24 cellular contexts compared by ENCODE assay signal in genomic region chr16:28324887-28325279, GRCh38. TPM values are rescaled to one million over a fixed set of nuclear protein-coding genes. Genes with fewer than 3 reads are reported as not detected.
DNase-seq lines count a peak whose midpoint lies in the region; ATAC-seq, FAIRE-seq and TF ChIP-seq lines count a peak whose summit lies in the region.
"Had no signal": no experiment of that assay in that cellular context is flagged by ENCODE, and none has a peak within 500 bp of the region (broad histone marks: within the 10 kb centered on the region; RNA-seq: fewer than 3 reads in every experiment).

No MANE protein-coding gene starts in this region.

- H3K79me2 ChIP-seq in HepG2 (ENCODE audit: insufficient read depth, low read length) (no peaks in the 10 kb centered on the region), smooth muscle cell (ENCODE audit: low read depth) (no peaks in the 10 kb centered on the region)

- H3K9me3 ChIP-seq in HepG2 (ENCODE audit: low read length) (no peaks in the 10 kb centered on the region), smooth muscle cell (replicated peaks; ENCODE audit: low read depth) (no peaks in the 10 kb centered on the region)
- H3K9me3 ChIP-seq: BE2C had no signal

- H3K4me2 ChIP-seq in HepG2 (ENCODE audit: low read depth, low read length) (peak overlapping the region; percentile 66), smooth muscle cell (no peak overlapping the region)

- H3K27ac ChIP-seq in HepG2 (ENCODE audit: extremely low read length, insufficient read depth, low read length) (no peak overlapping the region), smooth muscle cell (ENCODE audit: low read depth) (no peak overlapping the region)
- H3K27ac ChIP-seq: RWPE1 had no signal

- H3K4me3 Mint-ChIP-seq in activated CD4-positive, alpha-beta T cell treated with anti-CD3 and anti-CD28 coated beads, Interleukin-2, amount 10 ng/mL, durations not matched to agents 24 days and 14 days = no peak overlapping the region
- no peak overlapping the region for H3K4me3 Mint-ChIP-seq in activated CD8-positive, alpha-beta T cell treated with anti-CD3 and anti-CD28 coated beads for 36 hours
- no peak overlapping the region for H3K4me3 Mint-ChIP-seq in stimulated activated effector memory CD8-positive, alpha-beta T cell treated with anti-CD3 and anti-CD28 coated beads, Interleukin-12 subunit alpha, Interleukin-12 subunit beta, amount 100 ng/mL, for 72 hours
- H3K4me3 Mint-ChIP-seq: IgD-negative memory B cell had no signal

- no peak for TF ChIP-seq CTCF in activated CD8-positive, alpha-beta T cell treated with anti-CD3 and anti-CD28 coated beads for 36 hours (IDR thresholded peaks at IDR 0.05)
- TF ChIP-seq CTCF in HepG2 (CRISPR knock-in tag; IDR thresholded peaks at IDR 0.05) (no peak), smooth muscle cell (IDR thresholded peaks at IDR 0.05; ENCODE audit: borderline replicate concordance, insufficient read depth, poor library complexity, severe bottlenecking) (no peak)

- no peak for TF ChIP-seq RAD21 in HepG2 (CRISPR knock-in tag; IDR thresholded peaks at IDR 0.05)

- no peak for ATAC-seq in activated CD8-positive, alpha-beta T cell treated with anti-CD3 and anti-CD28 coated beads for 36 hours
- ATAC-seq in HepG2 = no peak
- no peak for ATAC-seq in stimulated activated effector memory CD8-positive, alpha-beta T cell treated with anti-CD3 and anti-CD28 coated beads, Interleukin-12 subunit alpha, Interleukin-12 subunit beta, amount 100 ng/mL, for 72 hours
- no peak for ATAC-seq in GM18861 (IDR thresholded peaks at IDR 0.05; ENCODE audit: unreplicated experiment)
- ATAC-seq in GM21526 (IDR thresholded peaks at IDR 0.05; ENCODE audit: low FRiP score, unreplicated experiment) = no peak

- no peaks in the 10 kb centered on the region for H3K27me3 Mint-ChIP-seq in activated CD4-positive, alpha-beta T cell treated with anti-CD3 and anti-CD28 coated beads, Interleukin-2, amount 10 ng/mL, durations not matched to agents 24 days and 14 days
- H3K27me3 Mint-ChIP-seq in activated CD8-positive, alpha-beta T cell treated with anti-CD3 and anti-CD28 coated beads for 36 hours = no peaks in the 10 kb centered on the region

- H4K20me1 ChIP-seq in HepG2 (ENCODE audit: insufficient read depth, low read length) (no peaks in the 10 kb centered on the region), smooth muscle cell (ENCODE audit: low read depth) (no peaks in the 10 kb centered on the region)

- POLR2A ChIA-PET in activated CD8-positive, alpha-beta T cell treated with anti-CD3 and anti-CD28 coated beads for 36 hours (lab: Charles Lee) = no interaction called here
- POLR2A ChIA-PET in HepG2 (lab: Yijun Ruan, JAX) = interaction anchor here (1.0 to 1.1 kb wide), 2 partner anchors 225 to 285 kb away, joined by 3 to 8 read pairs; partner anchors contain the start of gene SULT1A1

- no TSS peak for BruUV-seq in HepG2 (replicated peaks; lab: Mats Ljungman, UMichigan)

- no peak overlapping the region for H3K27ac Mint-ChIP-seq in activated CD4-positive, alpha-beta T cell treated with anti-CD3 and anti-CD28 coated beads, Interleukin-2, amount 10 ng/mL, durations not matched to agents 24 days and 14 days
- peak overlapping the region; percentile 13 for H3K27ac Mint-ChIP-seq in activated CD8-positive, alpha-beta T cell treated with anti-CD3 and anti-CD28 coated beads for 36 hours
- peak overlapping the region; percentile 88 for H3K27ac Mint-ChIP-seq in stimulated activated effector memory CD8-positive, alpha-beta T cell treated with anti-CD3 and anti-CD28 coated beads, Interleukin-12 subunit alpha, Interleukin-12 subunit beta, amount 100 ng/mL, for 72 hours

- 22% methylated on average over 3 of the region's 3 CpGs for WGBS in HepG2 (ENCODE audit: low lambda C conversion rate)
- 90% methylated on average over 3 of the region's 3 CpGs for WGBS in smooth muscle cell (ENCODE audit: low lambda C conversion rate)

- H2AFZ ChIP-seq in HepG2 (ENCODE audit: low read length) (no peak overlapping the region), smooth muscle cell (ENCODE audit: low read depth) (no peak overlapping the region)

- CTCF ChIA-PET in activated CD8-positive, alpha-beta T cell treated with anti-CD3 and anti-CD28 coated beads for 36 hours (lab: Charles Lee) = no interaction called here
- CTCF ChIA-PET in HepG2 (lab: Yijun Ruan, JAX; ENCODE audit: low intra/inter-chr PET ratio, low total read pairs) = no interaction called here

- H3K27me3 ChIP-seq in HepG2 (ENCODE audit: control insufficient read depth in 1 of 2, insufficient read depth in 2 of 2, low read length in 2 of 2) = peaks cover 4 to 5% of the 10 kb centered on the region in 2 experiments; a peak in 2 of 5 replicates
- H3K27me3 ChIP-seq in smooth muscle cell (ENCODE audit: low read depth) = no peaks in the 10 kb centered on the region
- H3K27me3 ChIP-seq: BE2C had no signal

- no peaks in the 10 kb centered on the region for H3K9me3 Mint-ChIP-seq in activated CD4-positive, alpha-beta T cell treated with anti-CD3 and anti-CD28 coated beads, Interleukin-2, amount 10 ng/mL, durations not matched to agents 24 days and 14 days
- H3K9me3 Mint-ChIP-seq in activated CD8-positive, alpha-beta T cell treated with anti-CD3 and anti-CD28 coated beads for 36 hours = no peaks in the 10 kb centered on the region
- H3K9me3 Mint-ChIP-seq in stimulated activated effector memory CD8-positive, alpha-beta T cell treated with anti-CD3 and anti-CD28 coated beads, Interleukin-12 subunit alpha, Interleukin-12 subunit beta, amount 100 ng/mL, for 72 hours = no peaks in the 10 kb centered on the region
- H3K9me3 Mint-ChIP-seq: IgD-negative memory B cell had no signal

- FAIRE-seq in HepG2 (lab: Jason Lieb, UNC) = no peak
- FAIRE-seq: D721Med, GM12891, H1 had no signal

- no peak for TF ChIP-seq POLR2A in HepG2 (IDR thresholded peaks at IDR 0.05; ENCODE audit: insufficient read depth in 1 of 2, low read depth in 2 of 2, low read length in 2 of 2)

- H3K36me3 Mint-ChIP-seq in activated CD4-positive, alpha-beta T cell treated with anti-CD3 and anti-CD28 coated beads, Interleukin-2, amount 10 ng/mL, durations not matched to agents 24 days and 14 days (ENCODE audit: low read depth) = no peaks in the 10 kb centered on the region
- H3K36me3 Mint-ChIP-seq in activated CD8-positive, alpha-beta T cell treated with anti-CD3 and anti-CD28 coated beads for 36 hours (ENCODE audit: low read depth) = no peaks in the 10 kb centered on the region
- peaks cover 14% of the 10 kb centered on the region for H3K36me3 Mint-ChIP-seq in stimulated activated effector memory CD8-positive, alpha-beta T cell treated with anti-CD3 and anti-CD28 coated beads, Interleukin-12 subunit alpha, Interleukin-12 subunit beta, amount 100 ng/mL, for 72 hours
- H3K36me3 Mint-ChIP-seq: IgD-negative memory B cell had no signal

- H3K4me1 Mint-ChIP-seq in activated CD4-positive, alpha-beta T cell treated with anti-CD3 and anti-CD28 coated beads, Interleukin-2, amount 10 ng/mL, durations not matched to agents 24 days and 14 days = peaks cover 6% of the 10 kb centered on the region
- H3K4me1 Mint-ChIP-seq in activated CD8-positive, alpha-beta T cell treated with anti-CD3 and anti-CD28 coated beads for 36 hours (ENCODE audit: low read depth) = peaks cover 6% of the 10 kb centered on the region
- peaks cover 7% of the 10 kb centered on the region for H3K4me1 Mint-ChIP-seq in stimulated activated effector memory CD8-positive, alpha-beta T cell treated with anti-CD3 and anti-CD28 coated beads, Interleukin-12 subunit alpha, Interleukin-12 subunit beta, amount 100 ng/mL, for 72 hours

- peak overlapping the region in 1 of 3 experiments; percentile 54; a peak in 2 of 6 replicates for H3K4me3 ChIP-seq in HepG2 (replicated peaks in 1 of 3; ENCODE audit: insufficient read depth in 1 of 3, low read depth in 2 of 3, low read length in 3 of 3)
- no peak overlapping the region for H3K4me3 ChIP-seq in smooth muscle cell

- H3K36me3 ChIP-seq in HepG2 (replicated peaks in 1 of 2; ENCODE audit: control insufficient read depth in 1 of 2, insufficient read depth in 2 of 2, low read length in 2 of 2) (no peaks in the 10 kb centered on the region), smooth muscle cell (ENCODE audit: low read depth) (no peaks in the 10 kb centered on the region)
- H3K36me3 ChIP-seq: BE2C had no signal

- DNase-seq in activated CD4-positive, alpha-beta T cell treated with anti-CD3 and anti-CD28 coated beads, Interleukin-2, amount 10 ng/mL, durations not matched to agents 24 days and 14 days = peak; percentile 47
- DNase-seq in activated CD4-positive, alpha-beta T cell treated with anti-CD3 and anti-CD28 coated beads for 1 hour = no peak
- DNase-seq in activated CD8-positive, alpha-beta T cell treated with anti-CD3 and anti-CD28 coated beads for 36 hours = no peak
- DNase-seq in HepG2 (ENCODE audit: low spot score) (no peak), smooth muscle cell (lab: John Stamatoyannopoulos, UW; ENCODE audit: unreplicated experiment) (no peak)
- DNase-seq in stimulated activated effector memory CD8-positive, alpha-beta T cell treated with anti-CD3 and anti-CD28 coated beads, Interleukin-12 subunit alpha, Interleukin-12 subunit beta, amount 100 ng/mL, for 72 hours (ENCODE audit: low spot score in 2 of 2) = no peak
- DNase-seq: 8988T, ACHN, BE2C, HCEC 1CT, Karpas-422, NCI-H1092, NCI-H1417 treated with DMSO at 0.1 percent for 48 hours, NCI-H1694 treated with DMSO at 0.1 percent for 48 hours, NCI-H2081, NCI-H2227 treated with DMSO at 0.1 percent for 48 hours, NCI-H526 treated with DMSO at 0.1 percent for 48 hours had no signal

- H3K9ac ChIP-seq in HepG2 (ENCODE audit: insufficient read depth, low read depth, low read length) = no peak overlapping the region
- no peak overlapping the region for H3K9ac ChIP-seq in smooth muscle cell (ENCODE audit: low read depth)

- intact Hi-C loops in activated CD4-positive, alpha-beta T cell treated with anti-CD3 and anti-CD28 coated beads, Interleukin-2, amount 10 ng/mL, durations not matched to agents 24 days and 14 days (cut with micrococcal nuclease) = no loop called here
- intact Hi-C loops in activated CD8-positive, alpha-beta T cell treated with anti-CD3 and anti-CD28 coated beads for 36 hours (cut with micrococcal nuclease) = no loop called here
- intact Hi-C loops in HepG2 (cut with micrococcal nuclease; ENCODE audit: unreplicated experiment) = no loop called here

- no peaks in the 10 kb centered on the region for H3F3A ChIP-seq in smooth muscle cell (ENCODE audit: low read depth)

- no peak for TF ChIP-seq EP300 in HepG2 (IDR thresholded peaks at IDR 0.05; ENCODE audit: low read depth in 2 of 2, low read length in 2 of 2)
- TF ChIP-seq EP300 in HepG2 (CRISPR knock-in tag; IDR thresholded peaks at IDR 0.05; ENCODE audit: borderline replicate concordance) = no peak

- H3K4me1 ChIP-seq in HepG2 (ENCODE audit: insufficient read depth, low read length) (peaks cover 33% of the 10 kb centered on the region), smooth muscle cell (ENCODE audit: low read depth) (no peaks in the 10 kb centered on the region)
- H3K4me1 ChIP-seq: BE2C had no signal

- in situ Hi-C loops in HepG2 (cut with HindIII; ENCODE audit: extremely low pct_ligation_motif_present, low pct_unique_long_range_greater_than_20kb) = no loop called here

RNA-seq across cellular contexts. Expression of gene SBK1, which starts 32.6 kb away (rescaled TPM):
- total RNA-seq in activated CD4-positive, alpha-beta T cell treated with anti-CD3 and anti-CD28 coated beads, Interleukin-2, amount 10 ng/mL, durations not matched to agents 24 days and 14 days = 0.85 and 1.5 TPM in 2 replicates
- 10 to 100 TPM; 35.3 to 35.9 TPM for total RNA-seq in activated CD8-positive, alpha-beta T cell treated with anti-CD3 and anti-CD28 coated beads for 36 hours
- total RNA-seq in HepG2 (2016; rRNA removed; fragmentation: Illumina TruSeq; extraction: Trizol) (0.15 and 0.18 TPM in 2 replicates), smooth muscle cell (0.94 and 1.9 TPM in 2 replicates)
- 0.09 TPM in 1 of 2 replicates, not detected in the other for total RNA-seq in HepG2 (2016; cell fraction: cytosol; rRNA removed; fragmentation: Illumina TruSeq; extraction: Trizol; ENCODE audit: low read depth)
- total RNA-seq in HepG2 (2016; cell fraction: insoluble cytoplasmic fraction; rRNA removed; fragmentation: Illumina TruSeq; extraction: Trizol) = 0.19 and 0.25 TPM in 2 replicates
- 0.22 and 0.28 TPM in 2 replicates for total RNA-seq in HepG2 (2016; cell fraction: membrane; rRNA removed; fragmentation: Illumina TruSeq; extraction: Trizol)
- total RNA-seq in HepG2 (2016; cell fraction: nucleus; rRNA removed; fragmentation: Illumina TruSeq; extraction: Trizol) = 0.13 and 0.16 TPM in 2 replicates
- polyA plus RNA-seq in HepG2 (2011; rRNA removed) (0.17 and 0.26 TPM in 2 replicates), smooth muscle cell (3.1 and 7.5 TPM in 2 replicates)
- 0.19 and 0.26 TPM in 2 replicates for polyA plus RNA-seq in HepG2 (2011; cell fraction: cytosol; rRNA removed)
- 0.59 and 0.61 TPM in 2 replicates for polyA plus RNA-seq in HepG2 (2011; cell fraction: nucleus; rRNA removed)
- 0.44 and 0.76 TPM in 2 replicates for polyA plus RNA-seq in HepG2 (2012)
- 0.06 and 0.08 TPM in 2 replicates for polyA plus RNA-seq in HepG2 (2016; cell fraction: cytosol; fragmentation: Illumina TruSeq; extraction: Trizol; ENCODE audit: low read depth)
- 0.66 and 0.71 TPM in 2 replicates for polyA plus RNA-seq in HepG2 (2016; cell fraction: insoluble cytoplasmic fraction; fragmentation: Illumina TruSeq; extraction: Trizol; ENCODE audit: low read depth)
- 0.19 and 0.34 TPM in 2 replicates for polyA plus RNA-seq in HepG2 (2016; cell fraction: membrane; fragmentation: Illumina TruSeq; extraction: Trizol; ENCODE audit: low read depth)
- 0.70 and 0.92 TPM in 2 replicates for polyA plus RNA-seq in HepG2 (2016; cell fraction: nucleus; fragmentation: Illumina TruSeq; extraction: Trizol; ENCODE audit: insufficient read depth, low read depth)
- polyA minus RNA-seq in HepG2 (2011; rRNA and poly(A)+ RNA removed; ENCODE audit: low replicate concordance) = 0.16 and 0.52 TPM in 2 replicates
- 0.26 and 0.59 TPM in 2 replicates for polyA minus RNA-seq in HepG2 (2011; cell fraction: cytosol; rRNA and poly(A)+ RNA removed)
- polyA minus RNA-seq in HepG2 (2011; cell fraction: nucleus; rRNA and poly(A)+ RNA removed) = 0.13 and 0.25 TPM in 2 replicates

RNA-seq across cellular contexts. Expression of gene NPIPB6, which starts 38.4 kb away (rescaled TPM):
- total RNA-seq in activated CD4-positive, alpha-beta T cell treated with anti-CD3 and anti-CD28 coated beads, Interleukin-2, amount 10 ng/mL, durations not matched to agents 24 days and 14 days = 3.0 and 3.2 TPM in 2 replicates
- under 1 TPM in 1 of 2 experiments, not detected in 1; 0.52 TPM for total RNA-seq in activated CD8-positive, alpha-beta T cell treated with anti-CD3 and anti-CD28 coated beads for 36 hours
- total RNA-seq in HepG2 (2016; rRNA removed; fragmentation: Illumina TruSeq; extraction: Trizol) (not detected in 2 replicates), smooth muscle cell (0.22 and 0.54 TPM in 2 replicates)
- 0.10 TPM in 1 of 2 replicates, not detected in the other for total RNA-seq in HepG2 (2016; cell fraction: cytosol; rRNA removed; fragmentation: Illumina TruSeq; extraction: Trizol; ENCODE audit: low read depth)
- 0.21 and 0.45 TPM in 2 replicates for total RNA-seq in HepG2 (2016; cell fraction: insoluble cytoplasmic fraction; rRNA removed; fragmentation: Illumina TruSeq; extraction: Trizol)
- not detected in 2 replicates for total RNA-seq in HepG2 (2016; cell fraction: membrane; rRNA removed; fragmentation: Illumina TruSeq; extraction: Trizol)
- total RNA-seq in HepG2 (2016; cell fraction: nucleus; rRNA removed; fragmentation: Illumina TruSeq; extraction: Trizol) = 1.1 and 2.5 TPM in 2 replicates
- polyA plus RNA-seq in HepG2 (2011; rRNA removed) (0.25 and 0.50 TPM in 2 replicates), smooth muscle cell (0.17 and 0.95 TPM in 2 replicates)
- polyA plus RNA-seq in HepG2 (2011; cell fraction: cytosol; rRNA removed) = 0.05 and 0.06 TPM in 2 replicates
- polyA plus RNA-seq in HepG2 (2011; cell fraction: nucleus; rRNA removed) = 0.66 and 1.1 TPM in 2 replicates
- polyA plus RNA-seq in HepG2 (2012) = 0.42 and 0.71 TPM in 2 replicates
- 0.07 and 0.11 TPM in 2 replicates for polyA plus RNA-seq in HepG2 (2016; cell fraction: cytosol; fragmentation: Illumina TruSeq; extraction: Trizol; ENCODE audit: low read depth)
- polyA plus RNA-seq in HepG2 (2016; cell fraction: insoluble cytoplasmic fraction; fragmentation: Illumina TruSeq; extraction: Trizol; ENCODE audit: low read depth) = 0.13 TPM in 1 of 2 replicates, not detected in the other
- polyA plus RNA-seq in HepG2 (2016; cell fraction: membrane; fragmentation: Illumina TruSeq; extraction: Trizol; ENCODE audit: low read depth) = not detected in 2 replicates
- 3.2 and 5.2 TPM in 2 replicates for polyA plus RNA-seq in HepG2 (2016; cell fraction: nucleus; fragmentation: Illumina TruSeq; extraction: Trizol; ENCODE audit: insufficient read depth, low read depth)
- polyA minus RNA-seq in HepG2 (2011; rRNA and poly(A)+ RNA removed; ENCODE audit: low replicate concordance) = 0.16 and 1.8 TPM in 2 replicates
- polyA minus RNA-seq in HepG2 (2011; cell fraction: cytosol; rRNA and poly(A)+ RNA removed) = not detected in 2 replicates
- polyA minus RNA-seq in HepG2 (2011; cell fraction: nucleus; rRNA and poly(A)+ RNA removed) = 1.4 and 3.0 TPM in 2 replicates

Comparison
In these comparisons a context has a peak if more than half of its experiments do, and no peak if none do; other contexts are left out.
1. RNA of gene SBK1, which starts 32.6 kb away (total RNA-seq): 35.3 to 35.9 TPM in activated CD8-positive, alpha-beta T cell treated with anti-CD3 and anti-CD28 coated beads for 36 hours; 0.94 to 1.9 TPM in smooth muscle cell, 0.85 to 1.5 TPM in activated CD4-positive, alpha-beta T cell treated with anti-CD3 and anti-CD28 coated beads, Interleukin-2, amount 10 ng/mL, durations not matched to agents 24 days and 14 days and 0.09 to 0.28 TPM in HepG2; every median in the first group is over 10 times any median in the second.